8 cellular contexts compared by ENCODE assay signal in genomic region chr20:62010551-62011402, GRCh38. TPM values are rescaled to one million over a fixed set of nuclear protein-coding genes. Genes with fewer than 3 reads are reported as not detected.
A peak's percentile ranks its signal among the peaks of the same experiment; 100 is the strongest.
DNase-seq lines count a peak whose midpoint lies in the region; ATAC-seq lines count a peak whose summit lies in the region.

No MANE protein-coding gene starts in this region.

- H3K27me3 ChIP-seq in adipocyte (replicated peaks; ENCODE audit: control insufficient read depth, insufficient read depth, low read length): no peaks in the 10 kb centered on the region

- peaks cover 48% of the 10 kb centered on the region for H3K36me3 ChIP-seq in adipocyte (ENCODE audit: control insufficient read depth, insufficient read depth, low read length, severe bottlenecking)

- H3K9me3 ChIP-seq in adipocyte (ENCODE audit: control insufficient read depth, low read length): no peaks in the 10 kb centered on the region

- in situ Hi-C loops in Caki2 (cut with HindIII; ENCODE audit: low pct_unique_long_range_greater_than_20kb, low sequenced_read_pairs): no loop called here

- ATAC-seq in HG02678 (IDR thresholded peaks at IDR 0.05; ENCODE audit: unreplicated experiment) (no peak), HG03175 (IDR thresholded peaks at IDR 0.05; ENCODE audit: unreplicated experiment) (no peak)

- DNase-seq in Caki2 (ENCODE audit: low read depth) (peak; percentile 36), HuH-7.5 (ENCODE audit: low spot score) (peak; percentile 86), SW480 (ENCODE audit: low spot score) (peak; percentile 68), adipocyte (ENCODE audit: low read depth) (peak; percentile 85), cardiac septum (ENCODE audit: low spot score) (peak; percentile 80), retina (peak; percentile 60)

- peaks cover 10% of the 10 kb centered on the region for H3K4me1 ChIP-seq in adipocyte (ENCODE audit: control insufficient read depth, insufficient read depth, low read length)

- intact Hi-C loops in cardiac septum (cut with DNase I): loop anchor here (5.0 kb wide), 2 partner anchors 127 to 147 kb away; no protein-coding TSS in a partner anchor

- H3K9ac ChIP-seq in adipocyte (ENCODE audit: low read length): peak overlapping the region; percentile 5

- H3K4me3 ChIP-seq in adipocyte (ENCODE audit: low read length): no peak overlapping the region

RNA-seq across cellular contexts. Expression of gene TAF4, which starts 54.9 kb away (rescaled TPM):
- 3.7 and 6.0 TPM in 2 replicates for total RNA-seq in Caki2 (2014; rRNA removed; shearing (Covaris generic); ENCODE audit: low replicate concordance)
- total RNA-seq in cardiac septum: 13.6 TPM

Comparison
In these comparisons a context has a peak if more than half of its experiments do, and no peak if none do; other contexts are left out.
1. DNase-seq: peak in every context shown above with its lines; median percentile 86 in HuH-7.5; 85 in adipocyte; 80 in cardiac septum; 68 in SW480; 60 in retina; 36 in Caki2.